Comparison of ENCODE assay signal across 1 cellular context in genomic region chr20:4665591-4665990, GRCh38.
TF ChIP-seq lines count a peak whose summit lies in the region.

No MANE protein-coding gene starts in this region.

TF ChIP-seq in SK-N-SH, 30 proteins besides CTCF, POLR2A, EP300 and RAD21 (continued from another document):
- no peak for TF ChIP-seq NRF1 (IDR thresholded peaks at IDR 0.05; ENCODE audit: low read depth, low read length)
- no peak for TF ChIP-seq POLR2AphosphoS5 (IDR thresholded peaks at IDR 0.05; ENCODE audit: low read depth, low read length)
- no peak for TF ChIP-seq PBX3 (IDR thresholded peaks at IDR 0.05)
- TF ChIP-seq RXRA (IDR thresholded peaks at IDR 0.05; ENCODE audit: borderline replicate concordance, low read depth): no peak
- no peak for TF ChIP-seq TEAD4 (IDR thresholded peaks at IDR 0.05; ENCODE audit: borderline replicate concordance, insufficient read depth)
- no peak for TF ChIP-seq USF1 (IDR thresholded peaks at IDR 0.05; ENCODE audit: borderline replicate concordance, low read depth)
- no peak for TF ChIP-seq MXI1 (IDR thresholded peaks at IDR 0.05; ENCODE audit: low read depth, low read length)
- no peak for TF ChIP-seq MEF2A (IDR thresholded peaks at IDR 0.05; ENCODE audit: borderline replicate concordance, low read depth)
- no peak for TF ChIP-seq SMC3 (IDR thresholded peaks at IDR 0.05; ENCODE audit: low read depth, low read length)
- TF ChIP-seq SIN3A (IDR thresholded peaks at IDR 0.05; ENCODE audit: borderline replicate concordance, low read depth, low read length): no peak
- no peak for TF ChIP-seq GATA2 (CRISPR knock-in tag; IDR thresholded peaks at IDR 0.05)
- TF ChIP-seq FOXM1 (IDR thresholded peaks at IDR 0.05; ENCODE audit: low read depth): no peak
- TF ChIP-seq GABPA (IDR thresholded peaks at IDR 0.05; ENCODE audit: low read depth): no peak
- no peak for TF ChIP-seq JUND (IDR thresholded peaks at IDR 0.05)
- TF ChIP-seq FOSL2 (IDR thresholded peaks at IDR 0.05; ENCODE audit: borderline replicate concordance, low read depth): no peak
